8 cellular contexts compared by ENCODE assay signal in genomic region chr17:2054740-2055493, GRCh38. TPM values are rescaled to one million over a fixed set of nuclear protein-coding genes. Genes with fewer than 3 reads are reported as not detected.
DNase-seq lines count a peak whose midpoint lies in the region; ATAC-seq, FAIRE-seq and TF ChIP-seq lines count a peak whose summit lies in the region.

Gene HIC1, plus strand, starts transcription at chr17:2055103. Its CDS starts 1,588 bp downstream, at chr17:2056691.

- peak within 1 kb of the TSS; percentile 73 for H3K4me3 Mint-ChIP-seq in activated T-cell treated with anti-CD3 and anti-CD28 coated beads, Interleukin-2, amount 50 U/mL, for 24 hours
- H3K4me3 Mint-ChIP-seq in stimulated activated naive B cell treated with anti-CD40 and anti-IgM and Interleukin-4, amounts not matched to agents 10 μg/mL and 1 μg/mL and 100 μg/mL, for 72 hours: peak within 1 kb of the TSS; percentile 73 to 81

- peak; percentile 98 for FAIRE-seq in GM12892 (lab: Jason Lieb, UNC)

- peak within 1 kb of the TSS; percentile 52 for H3K4me3 ChIP-seq in epithelial cell of proximal tubule (ENCODE audit: low read depth, low read length)
- peak within 1 kb of the TSS; percentile 58 to 61 for H3K4me3 ChIP-seq in mucosa of rectum (ENCODE audit: low read length in 2 of 2)

- no peaks in the 10 kb centered on the region for H3K9me3 ChIP-seq in mucosa of rectum (ENCODE audit: control insufficient read depth in 2 of 2, low read length in 2 of 2)

- H3K27me3 ChIP-seq in mucosa of rectum (ENCODE audit: control insufficient read depth in 2 of 2, insufficient read depth in 2 of 2, low read length in 2 of 2): peaks cover 13 to 31% of the 10 kb centered on the region in 2 donors

- H3K27me3 Mint-ChIP-seq in activated T-cell treated with anti-CD3 and anti-CD28 coated beads, Interleukin-2, amount 50 U/mL, for 24 hours: peaks cover 17% of the 10 kb centered on the region
- H3K27me3 Mint-ChIP-seq in stimulated activated naive B cell treated with anti-CD40 and anti-IgM and Interleukin-4, amounts not matched to agents 10 μg/mL and 1 μg/mL and 100 μg/mL, for 72 hours: peaks cover 17 to 18% of the 10 kb centered on the region in 2 donors

- H3K9ac ChIP-seq in mucosa of rectum (ENCODE audit: low read depth in 1 of 2, low read length in 2 of 2): peak within 1 kb of the TSS; percentile 41

- DNase-seq in GM12892 (ENCODE audit: insufficient read length) (peak; percentile 80), OCI-M1 (lab: John Stamatoyannopoulos, UW) (peak; percentile 80), epithelial cell of proximal tubule (ENCODE audit: low read depth) (no peak), putamen (ENCODE audit: low spot score) (no peak)
- DNase-seq in activated T-cell treated with anti-CD3 and anti-CD28 coated beads, Interleukin-2, amount 50 U/mL, for 24 hours: peak; percentile 89
- peak; percentile 74 for DNase-seq in stimulated activated naive B cell treated with anti-CD40 and anti-IgM and Interleukin-4, amounts not matched to agents 10 μg/mL and 1 μg/mL and 100 μg/mL, for 72 hours

- peak; percentile 31 for ATAC-seq in HG03139 (IDR thresholded peaks at IDR 0.05; ENCODE audit: unreplicated experiment)
- peak; percentile 67 to 71 for ATAC-seq in stimulated activated naive B cell treated with anti-CD40 and anti-IgM and Interleukin-4, amounts not matched to agents 10 μg/mL and 1 μg/mL and 100 μg/mL, for 72 hours (replicated peaks)

- peaks cover 33% of the 10 kb centered on the region for H3K4me1 Mint-ChIP-seq in activated T-cell treated with anti-CD3 and anti-CD28 coated beads, Interleukin-2, amount 50 U/mL, for 24 hours (ENCODE audit: low read depth)
- H3K4me1 Mint-ChIP-seq in stimulated activated naive B cell treated with anti-CD40 and anti-IgM and Interleukin-4, amounts not matched to agents 10 μg/mL and 1 μg/mL and 100 μg/mL, for 72 hours: peaks cover 23 to 49% of the 10 kb centered on the region in 2 donors

- peaks cover 15% of the 10 kb centered on the region for H3K36me3 Mint-ChIP-seq in activated T-cell treated with anti-CD3 and anti-CD28 coated beads, Interleukin-2, amount 50 U/mL, for 24 hours (ENCODE audit: low read depth)
- peaks cover 4 to 10% of the 10 kb centered on the region in 2 donors for H3K36me3 Mint-ChIP-seq in stimulated activated naive B cell treated with anti-CD40 and anti-IgM and Interleukin-4, amounts not matched to agents 10 μg/mL and 1 μg/mL and 100 μg/mL, for 72 hours

- peak within 1 kb of the TSS; percentile 63 for H3K27ac Mint-ChIP-seq in activated T-cell treated with anti-CD3 and anti-CD28 coated beads, Interleukin-2, amount 50 U/mL, for 24 hours
- H3K27ac Mint-ChIP-seq in stimulated activated naive B cell treated with anti-CD40 and anti-IgM and Interleukin-4, amounts not matched to agents 10 μg/mL and 1 μg/mL and 100 μg/mL, for 72 hours: peak within 1 kb of the TSS; percentile 83

- no peaks in the 10 kb centered on the region for H3K9me3 Mint-ChIP-seq in activated T-cell treated with anti-CD3 and anti-CD28 coated beads, Interleukin-2, amount 50 U/mL, for 24 hours
- no peaks in the 10 kb centered on the region for H3K9me3 Mint-ChIP-seq in stimulated activated naive B cell treated with anti-CD40 and anti-IgM and Interleukin-4, amounts not matched to agents 10 μg/mL and 1 μg/mL and 100 μg/mL, for 72 hours

- peaks cover 16 to 36% of the 10 kb centered on the region in 2 donors for H3K4me1 ChIP-seq in mucosa of rectum (ENCODE audit: control insufficient read depth in 2 of 2, insufficient read depth in 2 of 2, low read length in 2 of 2)

- H3K36me3 ChIP-seq in mucosa of rectum (ENCODE audit: control insufficient read depth in 2 of 2, insufficient read depth in 2 of 2, low read length in 2 of 2): no peaks in the 10 kb centered on the region

- peak; percentile 76 for TF ChIP-seq CTCF in epithelial cell of proximal tubule (conservative IDR thresholded peaks at IDR 0.05; ENCODE audit: low read depth, low read length)

- peak within 1 kb of the TSS; percentile 72 to 84 for H3K27ac ChIP-seq in mucosa of rectum (ENCODE audit: low read depth in 2 of 2, low read length in 2 of 2)

- peak; percentile 89 for TF ChIP-seq POLR2A in GM12892 (IDR thresholded peaks at IDR 0.05; ENCODE audit: low read depth, low read length)

RNA-seq across cellular contexts. Expression of gene HIC1, which starts in this region (rescaled TPM):
- 8.3 TPM for polyA plus RNA-seq in GM12892 (2012; ENCODE audit: missing spikeins)
- 2.7 and 4.1 TPM in 2 replicates for total RNA-seq in epithelial cell of proximal tubule

Comparison
In these comparisons a context has a peak if more than half of its experiments do, and no peak if none do; other contexts are left out.
1. DNase-seq: peak in GM12892 (single experiment), OCI-M1 (single experiment), activated T-cell treated with anti-CD3 and anti-CD28 coated beads, Interleukin-2, amount 50 U/mL, for 24 hours (single experiment) and stimulated activated naive B cell treated with anti-CD40 and anti-IgM and Interleukin-4, amounts not matched to agents 10 μg/mL and 1 μg/mL and 100 μg/mL, for 72 hours (single experiment); none in epithelial cell of proximal tubule (single experiment) and putamen (single experiment).